Comparison of ENCODE assay signal across 8 cellular contexts in the genomic region with DNA sequence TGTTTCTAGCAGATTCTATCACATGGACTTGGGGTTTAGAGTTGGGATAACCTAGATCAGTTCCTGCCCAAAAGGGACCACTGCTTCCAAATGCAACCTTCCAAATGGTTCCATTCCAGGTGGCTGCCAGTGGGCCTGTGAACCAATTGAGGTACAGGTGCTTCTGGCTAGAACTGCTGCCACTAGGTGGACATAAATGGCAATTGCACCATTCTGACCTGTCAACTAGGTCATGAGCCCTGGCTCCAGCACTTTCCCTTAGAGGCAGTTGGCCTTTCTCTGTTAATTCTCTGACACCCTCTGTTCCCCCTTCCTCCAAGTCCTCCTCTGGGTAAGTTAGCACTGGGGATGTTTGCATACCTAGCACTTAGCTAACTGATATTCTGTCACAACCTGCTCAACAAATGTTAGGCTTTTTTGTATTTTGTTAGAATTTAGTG. TPM values are rescaled to one million over a fixed set of nuclear protein-coding genes. Genes with fewer than 3 reads are reported as not detected.
DNase-seq lines count a peak whose midpoint lies in the region; ATAC-seq, FAIRE-seq and TF ChIP-seq lines count a peak whose summit lies in the region.

No MANE protein-coding gene starts in this region.

- H3K27me3 ChIP-seq in uterus: no peaks in the 10 kb centered on the region

- H3K9me3 ChIP-seq in uterus: no peaks in the 10 kb centered on the region

- intact Hi-C loops in left ventricle myocardium superior (cut with micrococcal nuclease) (no loop called here), uterus (cut with DNase I; ENCODE audit: low total_unique reads) (no loop called here)

- TF ChIP-seq POLR2A in uterus (IDR thresholded peaks at IDR 0.05): no peak

- FAIRE-seq in RCC 7860 (lab: Jason Lieb, UNC): no peak

- TF ChIP-seq CTCF in AG10803 (conservative IDR thresholded peaks at IDR 0.05; ENCODE audit: low read length) (peak; percentile 46), uterus (IDR thresholded peaks at IDR 0.05) (peak in 2 of 4 experiments; percentile 14 to 32)

- H3K27ac ChIP-seq in uterus: no peak overlapping the region

- H3K4me1 ChIP-seq in uterus: no peaks in the 10 kb centered on the region

- DNase-seq in AG10803 (ENCODE audit: low read depth) (no peak), HPDE6-E6E7 (ENCODE audit: extremely low spot score) (peak; percentile 76), RCC 7860 (ENCODE audit: low spot score) (peak; percentile 42), activated T-helper 1 cell treated with Interleukin-2 at 50 U/mL for 16 hours (ENCODE audit: low read depth) (peak; percentile 18), left ventricle myocardium superior (no peak), uterus (no peak)
- peak; percentile 43 to 51 for DNase-seq in stimulated activated CD4-positive, alpha-beta T cell treated with anti-CD3 and anti-CD28 coated beads, Interleukin-2, amount 100 ng/mL, for 24 hours

- ATAC-seq in GM18867 (IDR thresholded peaks at IDR 0.05; ENCODE audit: unreplicated experiment) (peak; percentile 88), left ventricle myocardium superior (peak; percentile 73)

- H3K4me3 ChIP-seq in AG10803 (ENCODE audit: low read length) (no peak overlapping the region), uterus (no peak overlapping the region)

- no peaks in the 10 kb centered on the region for H3K36me3 ChIP-seq in uterus

RNA-seq across cellular contexts. Expression of a gene that starts 16.6 kb away (rescaled TPM):
- total RNA-seq in left ventricle myocardium superior (not detected), uterus (1 to 10 TPM in 1 of 4 donors, not detected in 3; 2.7 TPM)

RNA-seq across cellular contexts. Expression of a gene that starts 28.6 kb away (rescaled TPM):
- 49.1 TPM for total RNA-seq in left ventricle myocardium superior
- 100 to 1,000 TPM in 1 of 4 donors, 10 to 100 TPM in 2, 1 to 10 TPM in 1; 9.3 to 162 (median 40.4) TPM for total RNA-seq in uterus

RNA-seq across cellular contexts. Expression of a gene that starts 32.3 kb away (rescaled TPM):
- 6.0 TPM for total RNA-seq in left ventricle myocardium superior
- 10 to 100 TPM; 14.1 to 32.6 (median 19.7) TPM for total RNA-seq in uterus

Comparison
In these comparisons a context has a peak if more than half of its experiments do, and no peak if none do; other contexts are left out.
1. DNase-seq: peak in HPDE6-E6E7 (single experiment), RCC 7860 (single experiment), activated T-helper 1 cell treated with Interleukin-2 at 50 U/mL for 16 hours (single experiment) and stimulated activated CD4-positive, alpha-beta T cell treated with anti-CD3 and anti-CD28 coated beads, Interleukin-2, amount 100 ng/mL, for 24 hours (2 of 2); none in AG10803 (single experiment), left ventricle myocardium superior (single experiment) and uterus (0 of 2).